21 cellular contexts compared by ENCODE assay signal in genomic region chr22:30864441-30865420, GRCh38.
DNase-seq lines count a peak whose midpoint lies in the region; ATAC-seq and TF ChIP-seq lines count a peak whose summit lies in the region.
"Had no signal": no experiment of that assay in that cellular context is flagged by ENCODE, and none has a peak within 500 bp of the region (broad histone marks: within the 10 kb centered on the region; RNA-seq: fewer than 3 reads in every experiment).

No MANE protein-coding gene starts in this region.

- H3K27me3 ChIP-seq in right atrium auricular region (no peaks in the 10 kb centered on the region), aorta (ENCODE audit: control insufficient read depth in 1 of 2, insufficient read depth in 2 of 2, low read length in 1 of 2) (no peaks in the 10 kb centered on the region)
- H3K27me3 ChIP-seq: heart right ventricle, neutrophil had no signal

- intact Hi-C loops in cardiac septum (cut with DNase I) (no loop called here), aorta (cut with DNase I) (no loop called here)

- H3K4me3 ChIP-seq in right atrium auricular region (no peak overlapping the region), aorta (ENCODE audit: low read length in 2 of 2) (no peak overlapping the region)
- H3K4me3 ChIP-seq: heart right ventricle, lung had no signal

- H3K27ac ChIP-seq in right atrium auricular region: no peak overlapping the region
- H3K27ac ChIP-seq in aorta (ENCODE audit: low read depth in 1 of 2, low read length in 2 of 2): no peak overlapping the region
- H3K27ac ChIP-seq: heart right ventricle, neutrophil had no signal

- H3K36me3 ChIP-seq in right atrium auricular region (no peaks in the 10 kb centered on the region), aorta (ENCODE audit: control insufficient read depth in 1 of 2, insufficient read depth in 2 of 2, low read length in 1 of 2) (no peaks in the 10 kb centered on the region)
- H3K36me3 ChIP-seq: heart right ventricle, neutrophil had no signal

- H3K4me1 ChIP-seq in right atrium auricular region (no peaks in the 10 kb centered on the region), aorta (ENCODE audit: control insufficient read depth in 1 of 2, insufficient read depth in 2 of 2, low read length in 2 of 2) (no peaks in the 10 kb centered on the region)

- WGBS in aorta, 2 donors: 97 to 99% methylated on average over 17 of the region's 17 CpGs

- TF ChIP-seq CTCF in right atrium auricular region (IDR thresholded peaks at IDR 0.05): no peak

- DNase-seq in cardiac septum (ENCODE audit: low spot score): peak; percentile 38
- no peak for DNase-seq in right atrium auricular region (ENCODE audit: low spot score)
- DNase-seq in activated CD8-positive, alpha-beta memory T cell treated with anti-CD3 and anti-CD28 coated beads, Interleukin-2, amount 50 U/mL, for 48 hours: peak; percentile 34
- peak; percentile 60 for DNase-seq in mesenteric fat pad (ENCODE audit: low spot score)
- DNase-seq in aorta: peak; percentile 29 to 41
- DNase-seq in NOMO-1 treated with dmso at 0.1 percent for 144 hours (lab: John Stamatoyannopoulos, UW; ENCODE audit: unreplicated experiment): no peak
- DNase-seq in NCI-H1417 (lab: John Stamatoyannopoulos, UW): no peak
- no peak for DNase-seq in NCI-H226
- DNase-seq: activated gamma-delta T cell treated with Interleukin-2 at 50 U/mL for 16 hours; amniotic stem cell; CD8-positive, alpha-beta T cell; dermis blood vessel endothelial cell; GDM1; heart right ventricle; MV-4-11; NCI-H2029; NCI-H446; NK-92 treated with Interleukin-12 subunit alpha and Interleukin-12 subunit beta, amount 100 ng/mL, for 24 hours; retina had no signal

- ATAC-seq in aorta (ENCODE audit: low FRiP score): no peak
- ATAC-seq: CD8-positive, alpha-beta T cell; heart right ventricle had no signal

- H3K9me3 ChIP-seq in right atrium auricular region (no peaks in the 10 kb centered on the region), aorta (ENCODE audit: control insufficient read depth, low read length) (no peaks in the 10 kb centered on the region)
- H3K9me3 ChIP-seq: heart right ventricle, neutrophil had no signal

Comparison
In these comparisons a context has a peak if more than half of its experiments do, and no peak if none do; other contexts are left out.
1. DNase-seq: peak in cardiac septum (single experiment), activated CD8-positive, alpha-beta memory T cell treated with anti-CD3 and anti-CD28 coated beads, Interleukin-2, amount 50 U/mL, for 48 hours (single experiment), mesenteric fat pad (single experiment) and aorta (2 of 2); none in right atrium auricular region (single experiment), NOMO-1 treated with dmso at 0.1 percent for 144 hours (single experiment), NCI-H1417 (0 of 3) and NCI-H226 (single experiment).